9 cellular contexts compared by ENCODE assay signal in the genomic region with DNA sequence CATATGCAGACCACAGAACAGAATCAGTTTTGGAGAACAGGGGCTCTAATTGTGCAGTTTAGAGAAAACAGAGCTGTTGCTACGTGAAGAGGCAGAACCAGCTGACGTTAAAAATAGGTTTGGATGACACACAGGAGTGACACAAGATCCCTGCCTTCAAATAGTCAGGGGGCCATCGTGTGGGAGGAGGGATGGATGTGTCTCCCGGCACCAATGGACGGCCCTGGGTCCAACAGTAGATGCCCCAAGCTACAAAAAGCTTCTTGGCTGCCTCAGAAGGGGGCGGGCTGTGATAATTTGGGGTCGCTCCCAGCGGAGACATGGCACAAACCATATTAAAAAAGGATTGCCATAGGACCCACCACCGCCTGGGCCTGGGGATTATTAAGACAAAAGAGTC.
DNase-seq lines count a peak whose midpoint lies in the region; ATAC-seq and TF ChIP-seq lines count a peak whose summit lies in the region.
"Had no signal": no experiment of that assay in that cellular context is flagged by ENCODE, and none has a peak within 500 bp of the region (broad histone marks: within the 10 kb centered on the region; RNA-seq: fewer than 3 reads in every experiment).

No MANE protein-coding gene starts in this region.

- TF ChIP-seq POLR2A in gastrocnemius medialis (IDR thresholded peaks at IDR 0.05), result peak; percentile 57 to 61

- TF ChIP-seq CTCF in WERI-Rb-1 (IDR thresholded peaks at IDR 0.05; ENCODE audit: low read depth, low read length) (no peak), glutamatergic neuron (IDR thresholded peaks at IDR 0.05; ENCODE audit: partially characterized antibody, unreplicated experiment) (no peak), gastrocnemius medialis (IDR thresholded peaks at IDR 0.05 in 4 of 5, conservative IDR thresholded peaks at IDR 0.05 in 1 of 5) (no peak)

- H3K4me3 ChIP-seq in WERI-Rb-1 (ENCODE audit: low read depth, low read length) (no peak overlapping the region), gastrocnemius medialis (peak overlapping the region; percentile 6 to 29 (median 18))
- H3K4me3 ChIP-seq: PC-9 had no signal

- H3K9me3 ChIP-seq in WERI-Rb-1 (ENCODE audit: severe bottlenecking) (no peaks in the 10 kb centered on the region), gastrocnemius medialis (no peaks in the 10 kb centered on the region)

- H3K27ac ChIP-seq in WERI-Rb-1 (peak overlapping the region; percentile 69), gastrocnemius medialis (peak overlapping the region; percentile 88 to 94 (median 92))
- H3K27ac ChIP-seq: PC-9 had no signal

- peaks cover 28% of the 10 kb centered on the region for H3K36me3 ChIP-seq in WERI-Rb-1
- H3K36me3 ChIP-seq in gastrocnemius medialis, result no peaks in the 10 kb centered on the region

- H3K27me3 ChIP-seq in WERI-Rb-1 (ENCODE audit: insufficient read depth, low read depth, severe bottlenecking) (no peaks in the 10 kb centered on the region), gastrocnemius medialis (no peaks in the 10 kb centered on the region)

- H3K36me3 Mint-ChIP-seq in glutamatergic neuron (ENCODE audit: unreplicated experiment), result no peaks in the 10 kb centered on the region

- H3K9me3 Mint-ChIP-seq in glutamatergic neuron (ENCODE audit: unreplicated experiment), result peaks cover 47% of the 10 kb centered on the region

- peak overlapping the region; percentile 43 for H3K4me3 Mint-ChIP-seq in glutamatergic neuron (ENCODE audit: unreplicated experiment)

- in situ Hi-C loops in gastrocnemius medialis (cut with MboI; ENCODE audit: low sequenced_read_pairs in 4 of 4), result loop anchor here in 2 of 4 donors (5.0 to 10.0 kb wide), 2 partner anchors 117 to 119 kb away; a partner anchor contains a TSS

- DNase-seq in GM04504 (ENCODE audit: low read depth), result peak; percentile 33
- no peak for DNase-seq in WERI-Rb-1
- DNase-seq in glutamatergic neuron, result no peak
- peak; percentile 47 to 71 for DNase-seq in gastrocnemius medialis
- no peak for DNase-seq in HK-2 (ENCODE audit: unreplicated experiment)
- DNase-seq: PC-9 had no signal

- peaks cover 34% of the 10 kb centered on the region for H3K27me3 Mint-ChIP-seq in glutamatergic neuron (ENCODE audit: unreplicated experiment)

- H3K27ac Mint-ChIP-seq in glutamatergic neuron (ENCODE audit: unreplicated experiment), result peak overlapping the region; percentile 73

- intact Hi-C loops in gastrocnemius medialis (cut with DNase I; ENCODE audit: low total_unique reads), result loop anchor here (2.0 kb wide), 1 partner anchor 47 kb away; no protein-coding TSS in a partner anchor

- peaks cover 71% of the 10 kb centered on the region for H3K4me1 Mint-ChIP-seq in glutamatergic neuron (ENCODE audit: low read depth, unreplicated experiment)

- ATAC-seq in gastrocnemius medialis (peak; percentile 84 to 87), HG03108 (IDR thresholded peaks at IDR 0.05; ENCODE audit: unreplicated experiment) (no peak), GM18519 (IDR thresholded peaks at IDR 0.05; ENCODE audit: low FRiP score, unreplicated experiment) (no peak), HG02759 (IDR thresholded peaks at IDR 0.05; ENCODE audit: unreplicated experiment) (no peak)

- peaks cover 70 to 92% of the 10 kb centered on the region in 2 donors for H3K4me1 ChIP-seq in gastrocnemius medialis

Comparison
In these comparisons a context has a peak if more than half of its experiments do, and no peak if none do; other contexts are left out.
1. DNase-seq: peak in GM04504 (single experiment) and gastrocnemius medialis (2 of 2); none in WERI-Rb-1 (single experiment), glutamatergic neuron (single experiment) and HK-2 (single experiment).
2. ATAC-seq: peak in gastrocnemius medialis (2 of 2); none in HG03108 (single experiment), GM18519 (single experiment) and HG02759 (single experiment).